3 cellular contexts compared by ENCODE assay signal in the genomic region with DNA sequence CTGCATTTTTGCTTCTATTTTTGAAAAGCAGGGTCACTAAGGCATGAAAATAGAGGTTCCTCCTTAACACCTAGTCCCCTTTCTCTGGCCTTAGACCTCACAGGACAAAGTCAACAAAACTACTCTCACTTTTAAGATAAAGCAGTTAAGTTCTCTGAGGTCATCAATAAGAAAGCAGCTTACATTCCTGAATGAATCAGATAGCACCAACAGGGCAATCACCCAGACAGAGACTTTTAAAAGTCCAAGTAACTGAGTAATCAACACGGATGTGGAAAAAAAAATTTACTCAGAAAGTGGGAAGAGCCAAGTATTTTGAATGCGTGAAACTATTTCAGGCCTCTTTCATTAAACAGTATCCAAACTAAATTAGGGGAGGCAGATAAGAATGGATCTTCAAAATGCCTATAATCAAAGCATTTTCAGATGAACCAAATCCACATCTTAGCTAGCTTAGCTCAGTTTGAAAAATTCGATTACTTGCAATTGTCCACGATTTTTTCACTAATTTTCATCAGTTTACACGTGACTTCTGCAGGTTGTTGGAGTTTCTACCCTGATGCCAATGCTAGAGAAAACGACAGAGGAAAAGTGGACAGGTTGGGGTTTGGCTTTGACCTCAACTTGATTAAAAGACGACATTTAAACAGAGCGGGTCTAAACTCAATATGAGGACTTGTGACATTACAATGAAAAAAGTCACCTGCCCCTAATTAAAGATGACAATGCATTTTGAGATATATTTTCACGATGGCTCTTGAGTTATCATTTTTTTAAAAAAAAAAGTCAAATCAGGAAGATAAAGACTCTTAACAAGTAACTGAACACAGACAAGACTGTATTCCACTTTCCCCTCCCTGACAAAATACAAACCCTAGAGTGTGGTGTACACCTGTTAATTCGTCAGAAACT.
A peak's percentile ranks its signal among the peaks of the same experiment; 100 is the strongest.
TF ChIP-seq lines count a peak whose summit lies in the region.

No MANE protein-coding gene starts in this region.

TF ChIP-seq in K562, 482 proteins besides CTCF, POLR2A, EP300 and RAD21 (continues in another document):
- no peak for TF ChIP-seq GTF2A2 (tag; IDR thresholded peaks at IDR 0.05)
- TF ChIP-seq ATF3 (IDR thresholded peaks at IDR 0.05) = 0 out of 2 replicates have a peak, but pooled peaks have one; percentile 49
- TF ChIP-seq ATF3 (CRISPR knock-in tag; conservative IDR thresholded peaks at IDR 0.05) = no peak
- no peak for TF ChIP-seq ARID4B (CRISPR knock-in tag; IDR thresholded peaks at IDR 0.05)
- TF ChIP-seq, protein P1, sequence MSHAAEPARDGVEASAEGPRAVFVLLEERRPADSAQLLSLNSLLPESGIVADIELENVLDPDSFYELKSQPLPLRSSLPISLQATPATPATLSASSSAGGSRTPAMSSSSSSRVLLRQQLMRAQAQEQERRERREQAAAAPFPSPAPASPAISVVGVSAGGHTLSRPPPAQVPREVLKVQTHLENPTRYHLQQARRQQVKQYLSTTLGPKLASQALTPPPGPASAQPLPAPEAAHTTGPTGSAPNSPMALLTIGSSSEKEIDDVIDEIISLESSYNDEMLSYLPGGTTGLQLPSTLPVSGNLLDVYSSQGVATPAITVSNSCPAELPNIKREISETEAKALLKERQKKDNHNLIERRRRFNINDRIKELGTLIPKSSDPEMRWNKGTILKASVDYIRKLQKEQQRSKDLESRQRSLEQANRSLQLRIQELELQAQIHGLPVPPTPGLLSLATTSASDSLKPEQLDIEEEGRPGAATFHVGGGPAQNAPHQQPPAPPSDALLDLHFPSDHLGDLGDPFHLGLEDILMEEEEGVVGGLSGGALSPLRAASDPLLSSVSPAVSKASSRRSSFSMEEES (CRISPR knock-in tag; IDR thresholded peaks at IDR 0.05) = no peak
- no peak for TF ChIP-seq TCF7L2 (IDR thresholded peaks at IDR 0.05; ENCODE audit: low read depth, low read length)
- 0 out of 2 replicates have a peak, but pooled peaks have one; percentile 13 for TF ChIP-seq ATF7 (IDR thresholded peaks at IDR 0.05)
- TF ChIP-seq NEUROD1 (IDR thresholded peaks at IDR 0.05; ENCODE audit: borderline replicate concordance, low read depth, low read length, partially characterized antibody) = no peak
- TF ChIP-seq KAT7 (CRISPR knock-in tag; IDR thresholded peaks at IDR 0.05; ENCODE audit: borderline replicate concordance) = no peak

TF ChIP-seq in liver, 16 proteins besides CTCF, POLR2A, EP300 and RAD21:
- TF ChIP-seq HNF4A (conservative IDR thresholded peaks at IDR 0.05) = peak in 1 of 2 donors; percentile 10
- no peak for TF ChIP-seq HNF4G (IDR thresholded peaks at IDR 0.05)
- no peak for TF ChIP-seq FOXA2 (IDR thresholded peaks at IDR 0.05)
- no peak for TF ChIP-seq RXRA (IDR thresholded peaks at IDR 0.05)

TF ChIP-seq in HEK293T, 16 proteins besides CTCF, POLR2A, EP300 and RAD21:
- no peak for TF ChIP-seq LEF1 (IDR thresholded peaks at IDR 0.05; ENCODE audit: borderline replicate concordance)
- no peak for TF ChIP-seq SUZ12 (IDR thresholded peaks at IDR 0.05)
- TF ChIP-seq, protein P2, sequence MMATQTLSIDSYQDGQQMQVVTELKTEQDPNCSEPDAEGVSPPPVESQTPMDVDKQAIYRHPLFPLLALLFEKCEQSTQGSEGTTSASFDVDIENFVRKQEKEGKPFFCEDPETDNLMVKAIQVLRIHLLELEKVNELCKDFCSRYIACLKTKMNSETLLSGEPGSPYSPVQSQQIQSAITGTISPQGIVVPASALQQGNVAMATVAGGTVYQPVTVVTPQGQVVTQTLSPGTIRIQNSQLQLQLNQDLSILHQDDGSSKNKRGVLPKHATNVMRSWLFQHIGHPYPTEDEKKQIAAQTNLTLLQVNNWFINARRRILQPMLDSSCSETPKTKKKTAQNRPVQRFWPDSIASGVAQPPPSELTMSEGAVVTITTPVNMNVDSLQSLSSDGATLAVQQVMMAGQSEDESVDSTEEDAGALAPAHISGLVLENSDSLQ (IDR thresholded peaks at IDR 0.05) = no peak
- no peak for TF ChIP-seq FOXA1 (IDR thresholded peaks at IDR 0.05)
- no peak for TF ChIP-seq ELF4 (IDR thresholded peaks at IDR 0.05)
- no peak for TF ChIP-seq FOXK2 (IDR thresholded peaks at IDR 0.05)
- TF ChIP-seq HDGF (IDR thresholded peaks at IDR 0.05; ENCODE audit: borderline replicate concordance) = no peak
- TF ChIP-seq BHLHE40 (IDR thresholded peaks at IDR 0.05; ENCODE audit: borderline replicate concordance) = no peak
- TF ChIP-seq ARNT (IDR thresholded peaks at IDR 0.05) = no peak
- TF ChIP-seq NFRKB (IDR thresholded peaks at IDR 0.05) = no peak
TF ChIP-seq in HEK293T: peak in this region for 0.
